ENCODE assay signal across 8 cellular contexts in the genomic region with DNA sequence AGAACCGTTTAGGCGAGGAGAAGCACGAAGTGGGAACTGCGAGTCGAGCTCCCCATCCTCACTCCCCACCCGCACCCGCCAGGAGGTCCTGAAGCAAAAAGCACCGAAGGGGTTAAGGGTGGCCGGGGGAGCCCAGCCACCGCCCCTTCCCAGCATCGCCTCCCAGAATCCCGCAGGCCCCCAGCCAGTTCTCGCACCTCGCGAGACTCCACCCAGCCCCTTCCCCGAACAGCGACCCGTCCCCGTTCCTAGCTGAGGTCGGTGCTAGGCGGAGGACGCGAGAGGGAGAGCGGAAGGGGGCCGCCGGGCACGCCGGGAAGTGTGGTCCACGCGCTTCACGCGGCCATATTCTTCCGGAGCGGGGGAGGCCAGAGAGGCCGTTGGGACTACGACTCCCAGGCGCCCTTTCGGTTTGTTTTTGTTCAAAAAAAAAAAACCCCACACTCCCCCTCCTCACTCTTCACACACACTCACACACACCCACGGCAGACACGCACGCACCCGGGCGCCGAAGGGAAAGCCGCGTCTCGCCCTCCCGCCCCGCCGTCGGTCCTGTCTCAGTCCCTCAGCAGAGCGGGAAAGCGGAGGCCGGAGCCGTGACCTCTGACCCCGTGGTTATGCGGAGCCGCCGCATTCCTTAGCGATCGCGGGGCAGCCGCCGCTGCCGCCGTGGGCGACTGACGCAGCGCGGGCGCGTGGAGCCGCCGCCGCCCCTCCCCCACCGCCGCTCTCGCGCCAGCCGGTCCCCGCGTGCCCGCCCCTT. TPM values are rescaled to one million over a fixed set of nuclear protein-coding genes. Genes with fewer than 3 reads are reported as not detected.
A peak's percentile ranks its signal among the peaks of the same experiment; 100 is the strongest.
DNase-seq lines count a peak whose midpoint lies in the region; ATAC-seq and TF ChIP-seq lines count a peak whose summit lies in the region.

A gene (plus strand): TSS at position 463 of the 763 bp plus-strand sequence. CDS start 445 bp downstream, outside the sequence.

- H3K27ac ChIP-seq in left ventricle myocardium inferior (replicated peaks) (peak within 1 kb of the TSS; percentile 98), prostate gland (peak within 1 kb of the TSS; percentile 97), urinary bladder (ENCODE audit: low read depth) (peak within 1 kb of the TSS; percentile 98)

- intact Hi-C loops in left ventricle myocardium inferior (cut with micrococcal nuclease) (no loop called here), prostate gland (cut with DNase I) (loop anchor here (2.0 kb wide), 1 partner anchor 125 kb away; no protein-coding TSS in a partner anchor)

- in situ Hi-C loops in GM13977 (cut with MboI; ENCODE audit: low pct_unique_long_range_greater_than_20kb, low sequenced_read_pairs, unreplicated experiment) = no loop called here

- H3K4me3 ChIP-seq in left ventricle myocardium inferior (peak within 1 kb of the TSS; percentile 97), prostate gland (peak within 1 kb of the TSS; percentile 73 to 80), urinary bladder (ENCODE audit: low read depth, low read length) (peak within 1 kb of the TSS; percentile 98)

- H3K4me1 Mint-ChIP-seq in T-helper 17 cell = peaks cover 37% of the 10 kb centered on the region

- no peaks in the 10 kb centered on the region for H3K36me3 Mint-ChIP-seq in T-helper 17 cell (ENCODE audit: low read depth)

- no peaks in the 10 kb centered on the region for H3K27me3 ChIP-seq in left ventricle myocardium inferior (ENCODE audit: low read depth)
- no peaks in the 10 kb centered on the region for H3K27me3 ChIP-seq in prostate gland (replicated peaks; ENCODE audit: insufficient read depth)

- peak within 1 kb of the TSS; percentile 97 for H3K27ac Mint-ChIP-seq in T-helper 17 cell

- peak; percentile 92 for DNase-seq in GM13977 (ENCODE audit: low spot score)
- peak; percentile 95 for DNase-seq in NCI-H1694 treated with DMSO at 0.1 percent for 48 hours (lab: John Stamatoyannopoulos, UW)
- DNase-seq in T-helper 17 cell = peak; percentile 86 to 92 (median 89)
- DNase-seq in amygdala (lab: John Stamatoyannopoulos, UW) = peak; percentile 74 to 98 (median 96)
- peak; percentile 98 for DNase-seq in left ventricle myocardium inferior
- peak; percentile 96 for DNase-seq in prostate gland (ENCODE audit: low spot score)

- ATAC-seq in HG02884 (IDR thresholded peaks at IDR 0.05; ENCODE audit: unreplicated experiment) (peak; percentile 53), T-helper 17 cell (peak; percentile 93)

- no peaks in the 10 kb centered on the region for H3K9me3 ChIP-seq in T-helper 17 cell (ENCODE audit: control insufficient read depth, low read length, poor library complexity, severe bottlenecking)
- H3K9me3 ChIP-seq in left ventricle myocardium inferior (replicated peaks) = peaks cover 3% of the 10 kb centered on the region
- H3K9me3 ChIP-seq in prostate gland = no peaks in the 10 kb centered on the region

- H3K4me1 ChIP-seq in left ventricle myocardium inferior (peaks cover 55% of the 10 kb centered on the region), prostate gland (replicated peaks) (peaks cover 4% of the 10 kb centered on the region), urinary bladder (ENCODE audit: insufficient read depth) (peaks cover 2% of the 10 kb centered on the region)

- H3K36me3 ChIP-seq in left ventricle myocardium inferior (no peaks in the 10 kb centered on the region), prostate gland (no peaks in the 10 kb centered on the region), urinary bladder (ENCODE audit: insufficient read depth) (no peaks in the 10 kb centered on the region)

- peak; percentile 40 for TF ChIP-seq POLR2A in prostate gland (IDR thresholded peaks at IDR 0.05)

- no peaks in the 10 kb centered on the region for H3K27me3 Mint-ChIP-seq in T-helper 17 cell

- WGBS in prostate gland = under 1% methylated on average over 55 of the region's 83 CpGs
- WGBS in urinary bladder = under 1% methylated on average over 83 of the region's 83 CpGs

- H3K4me3 Mint-ChIP-seq in T-helper 17 cell = peak within 1 kb of the TSS; percentile 96

- TF ChIP-seq CTCF in GM13977 (IDR thresholded peaks at IDR 0.05; ENCODE audit: extremely low read depth, insufficient read depth, missing control alignments) (no peak), left ventricle myocardium inferior (IDR thresholded peaks at IDR 0.05; ENCODE audit: borderline replicate concordance) (peak; percentile 21), prostate gland (IDR thresholded peaks at IDR 0.05) (peak in 2 of 4 experiments; percentile 15 to 28)

RNA-seq across cellular contexts. Expression of the gene that starts here (rescaled TPM):
- total RNA-seq in T-helper 17 cell (100 to 1,000 TPM; 198 to 207 TPM), left ventricle myocardium inferior (25.0 TPM), prostate gland (100 to 1,000 TPM in 1 of 2 donors, 10 to 100 TPM in 1; 30.4 to 106 TPM), urinary bladder (69.6 TPM)
- 28.6 TPM for polyA plus RNA-seq in urinary bladder

Comparison
In these comparisons a context has a peak if more than half of its experiments do, and no peak if none do; other contexts are left out.
1. Peak in every context shown above with its lines: DNase-seq, ATAC-seq, H3K4me3 ChIP-seq and H3K27ac ChIP-seq.